ENCODE assay signal across 8 cellular contexts in the genomic region with DNA sequence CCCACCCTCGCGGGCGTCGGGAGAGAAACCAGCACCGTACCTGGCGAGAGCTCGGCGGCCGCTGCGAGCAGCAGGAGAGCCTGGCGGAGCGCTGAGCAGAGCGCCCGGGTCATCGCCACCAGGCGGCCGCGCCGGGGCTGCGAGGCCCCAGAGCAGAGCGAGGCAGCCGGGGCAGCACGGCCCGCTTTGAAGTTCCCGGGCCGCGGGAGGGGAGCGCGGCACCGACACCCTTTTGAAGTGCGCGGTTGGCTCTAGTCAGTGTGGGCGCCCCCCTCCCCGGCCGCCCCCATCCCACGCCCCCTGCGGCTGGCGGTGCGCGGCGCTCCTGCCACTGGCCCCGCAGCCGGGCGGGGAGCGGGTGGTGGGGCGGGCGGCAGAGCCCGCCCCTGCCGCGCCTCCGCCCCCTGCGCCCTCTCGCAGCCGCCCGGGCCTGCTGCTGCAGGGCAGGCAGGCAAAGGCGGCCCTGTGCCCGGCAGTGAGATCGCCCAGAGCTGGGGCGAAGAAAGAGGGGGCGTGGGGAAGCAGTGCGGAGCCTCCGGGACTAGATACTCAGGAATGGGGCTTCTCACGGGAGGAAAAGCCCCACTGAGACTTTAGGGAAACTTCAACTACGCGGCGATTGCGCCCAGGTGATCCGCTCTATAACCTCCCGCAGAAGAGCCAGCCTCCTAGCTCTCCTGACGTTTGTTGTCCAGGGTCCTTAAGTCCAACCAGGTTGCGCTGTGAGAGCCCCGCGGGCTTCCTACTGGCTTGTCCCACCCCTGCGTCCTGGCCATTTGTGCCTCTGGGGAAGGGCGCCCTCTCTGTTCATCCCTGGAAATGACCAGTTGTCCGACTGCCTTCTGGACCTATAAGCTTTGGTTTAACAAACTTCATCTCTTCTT. TPM values are rescaled to one million over a fixed set of nuclear protein-coding genes. Genes with fewer than 3 reads are reported as not detected.
DNase-seq lines count a peak whose midpoint lies in the region; ATAC-seq and TF ChIP-seq lines count a peak whose summit lies in the region.

A gene (minus strand): TSS at position 333 of the 884 bp plus-strand sequence. CDS start 220 bp downstream, at position 113.

- H3K9me3 ChIP-seq in Caco-2 (no peaks in the 10 kb centered on the region), PC-9 (ENCODE audit: insufficient read depth, low read depth) (no peaks in the 10 kb centered on the region)

- H3K79me2 ChIP-seq in PC-9 (ENCODE audit: low read depth), result no peaks in the 10 kb centered on the region

- peak; percentile 92 for ATAC-seq in stimulated activated naive CD8-positive, alpha-beta T cell treated with anti-CD3 and anti-CD28 coated beads, Interleukin-15, amount 100 ng/mL, for 72 hours

- intact Hi-C loops in Caco-2 (cut with micrococcal nuclease; ENCODE audit: unreplicated experiment), result loop anchor here (1.0 to 2.0 kb wide), 2 partner anchors 326 to 382 kb away; no protein-coding TSS in a partner anchor
- intact Hi-C loops in PC-9 (cut with micrococcal nuclease; ENCODE audit: unreplicated experiment), result no loop called here

- H3K4me3 Mint-ChIP-seq in Caco-2 (ENCODE audit: unreplicated experiment) (peak within 1 kb of the TSS; percentile 85), nephron (peak within 1 kb of the TSS; percentile 84 to 87 (median 86))
- H3K4me3 Mint-ChIP-seq in stimulated activated naive CD8-positive, alpha-beta T cell treated with anti-CD3 and anti-CD28 coated beads, Interleukin-15, amount 100 ng/mL, for 72 hours, result peak within 1 kb of the TSS; percentile 90 to 91

- DNase-seq in Caco-2 (peak; percentile 77 to 87), GM20000 (ENCODE audit: low spot score) (peak; percentile 77), HS-27A (ENCODE audit: low read depth) (peak; percentile 7), PC-9 (peak; percentile 52 to 58), fibroblast of the conjunctiva (ENCODE audit: low read depth) (peak; percentile 14)
- peak; percentile 86 for DNase-seq in activated effector memory CD4-positive, alpha-beta T cell treated with anti-CD3 and anti-CD28 coated beads, Interleukin-2, amount 50 U/mL, for 16 hours
- DNase-seq in stimulated activated naive CD8-positive, alpha-beta T cell treated with anti-CD3 and anti-CD28 coated beads, Interleukin-15, amount 100 ng/mL, for 72 hours, result peak; percentile 73 to 81

- no peak within 1 kb of the TSS for H3K27ac ChIP-seq in PC-9

- H3K27ac Mint-ChIP-seq in Caco-2 (ENCODE audit: unreplicated experiment) (no peak within 1 kb of the TSS), nephron (no peak within 1 kb of the TSS)
- H3K27ac Mint-ChIP-seq in stimulated activated naive CD8-positive, alpha-beta T cell treated with anti-CD3 and anti-CD28 coated beads, Interleukin-15, amount 100 ng/mL, for 72 hours, result peak within 1 kb of the TSS in 1 of 2 donors; percentile 77

- 0 out of 2 replicates have a peak, but pooled peaks cover 3% of the 10 kb centered on the region for H3K4me1 ChIP-seq in Caco-2
- no peaks in the 10 kb centered on the region; the same call in 1 of the 2 replicates for H3K4me1 ChIP-seq in PC-9 (replicated peaks; ENCODE audit: insufficient read depth)

- no TSS peak for BruUV-seq in Caco-2 (replicated peaks; lab: Mats Ljungman, UMichigan)
- BruUV-seq in PC-9 (replicated peaks; lab: Mats Ljungman, UMichigan), result no TSS peak

- peak within 1 kb of the TSS; percentile 95 for H3K4me2 ChIP-seq in PC-9

- TF ChIP-seq CTCF in Caco-2 (IDR thresholded peaks at IDR 0.05; ENCODE audit: insufficient read depth in 1 of 2, low read depth in 1 of 2, low read length in 1 of 2, severe bottlenecking in 1 of 2, unreplicated experiment in 1 of 2) (peak; percentile 72 to 74), GM20000 (IDR thresholded peaks at IDR 0.05; ENCODE audit: extremely low read depth, missing control alignments) (no peak), PC-9 (conservative IDR thresholded peaks at IDR 0.05) (peak; percentile 69), nephron (IDR thresholded peaks at IDR 0.05; ENCODE audit: unreplicated experiment in 3 of 3) (peak; percentile 29 to 55 (median 48))

- no peaks in the 10 kb centered on the region for H3K9me2 ChIP-seq in PC-9 (ENCODE audit: insufficient read depth)

- H3K36me3 ChIP-seq in Caco-2 (ENCODE audit: control insufficient read depth, insufficient read depth, low read length), result no peaks in the 10 kb centered on the region
- H3K36me3 ChIP-seq in PC-9 (ENCODE audit: low read depth), result no peaks in the 10 kb centered on the region

- H3K4me1 Mint-ChIP-seq in Caco-2 (ENCODE audit: low read depth, unreplicated experiment) (peaks cover 6% of the 10 kb centered on the region), nephron (no peaks in the 10 kb centered on the region)
- peaks cover 44% of the 10 kb centered on the region for H3K4me1 Mint-ChIP-seq in stimulated activated naive CD8-positive, alpha-beta T cell treated with anti-CD3 and anti-CD28 coated beads, Interleukin-15, amount 100 ng/mL, for 72 hours

- H3K4me3 ChIP-seq in Caco-2 (ENCODE audit: low read depth, low read length) (peak within 1 kb of the TSS; percentile 70), PC-9 (peak within 1 kb of the TSS; percentile 61)

- H3K9me3 Mint-ChIP-seq in Caco-2 (ENCODE audit: unreplicated experiment), result no peaks in the 10 kb centered on the region
- H3K9me3 Mint-ChIP-seq in nephron, result no peaks in the 10 kb centered on the region
- H3K9me3 Mint-ChIP-seq in stimulated activated naive CD8-positive, alpha-beta T cell treated with anti-CD3 and anti-CD28 coated beads, Interleukin-15, amount 100 ng/mL, for 72 hours, result no peaks in the 10 kb centered on the region

- no peaks in the 10 kb centered on the region for H4K20me1 ChIP-seq in PC-9 (ENCODE audit: insufficient read depth)

- H3K36me3 Mint-ChIP-seq in Caco-2 (ENCODE audit: insufficient read depth, unreplicated experiment) (peaks cover 5% of the 10 kb centered on the region), nephron (ENCODE audit: low read depth) (no peaks in the 10 kb centered on the region)

- POLR2A ChIA-PET in Caco-2 (lab: Charles Lee) (no interaction called here), PC-9 (lab: Charles Lee; ENCODE audit: unreplicated experiment) (no interaction called here)

- no peaks in the 10 kb centered on the region for H3F3A ChIP-seq in PC-9 (ENCODE audit: insufficient read depth, low read depth)

- CTCF ChIA-PET in Caco-2 (lab: Charles Lee) (interaction anchor here (0.6 to 1.4 kb wide), 15 partner anchors 12 to 1691 kb away, joined by 3 to 9 read pairs (median 3); a partner anchor contains a TSS), PC-9 (lab: Charles Lee) (no interaction called here)

- H3K27me3 Mint-ChIP-seq in Caco-2 (ENCODE audit: insufficient read depth, unreplicated experiment) (peaks cover 20% of the 10 kb centered on the region), nephron (ENCODE audit: low read depth) (peaks cover 60% of the 10 kb centered on the region)
- H3K27me3 Mint-ChIP-seq in stimulated activated naive CD8-positive, alpha-beta T cell treated with anti-CD3 and anti-CD28 coated beads, Interleukin-15, amount 100 ng/mL, for 72 hours, result no peaks in the 10 kb centered on the region

- peak within 1 kb of the TSS; percentile 87 for H2AFZ ChIP-seq in PC-9

- H3K27me3 ChIP-seq in Caco-2 (replicated peaks; ENCODE audit: control insufficient read depth, insufficient read depth, low read length) (peaks cover 1% of the 10 kb centered on the region; the same call in 1 of the 2 replicates), PC-9 (ENCODE audit: insufficient read depth, low read depth) (no peaks in the 10 kb centered on the region)

RNA-seq across cellular contexts. Expression of the gene that starts here (rescaled TPM):
- total RNA-seq in Caco-2 (2022) (2.0 and 2.1 TPM in 2 replicates), PC-9 (2021) (0.04 and 0.30 TPM in 2 replicates)

Comparison
In these comparisons a context has a peak if more than half of its experiments do, and no peak if none do; other contexts are left out.
1. Peak in DNase-seq, H3K4me3 ChIP-seq and H3K4me2 ChIP-seq in PC-9; RNA of the gene not detected or under 1 TPM.
2. DNase-seq: peak in every context shown above with its lines; median percentile 86 in activated effector memory CD4-positive, alpha-beta T cell treated with anti-CD3 and anti-CD28 coated beads, Interleukin-2, amount 50 U/mL, for 16 hours; 82 in Caco-2; 77 in GM20000; 77 in stimulated activated naive CD8-positive, alpha-beta T cell treated with anti-CD3 and anti-CD28 coated beads, Interleukin-15, amount 100 ng/mL, for 72 hours; 55 in PC-9; 14 in fibroblast of the conjunctiva; 7 in HS-27A.